17 cellular contexts compared by ENCODE assay signal in genomic region chr22:37782340-37783168, GRCh38. TPM values are rescaled to one million over a fixed set of nuclear protein-coding genes. Genes with fewer than 3 reads are reported as not detected.
DNase-seq lines count a peak whose midpoint lies in the region; ATAC-seq and TF ChIP-seq lines count a peak whose summit lies in the region.
"Had no signal": no experiment of that assay in that cellular context is flagged by ENCODE, and none has a peak within 500 bp of the region (broad histone marks: within the 10 kb centered on the region; RNA-seq: fewer than 3 reads in every experiment).

No MANE protein-coding gene starts in this region.

- WGBS in endodermal cell (ENCODE audit: insufficient coverage in 1 of 2, insufficient read length in 1 of 2), 2 experiments: 88 to 93% methylated on average over 15 to 18 of the region's 18 CpGs

- H3K9me2 ChIP-seq in OCI-LY7 (ENCODE audit: insufficient read depth, low read length): no peaks in the 10 kb centered on the region

- no peak overlapping the region for H3K9ac ChIP-seq in endodermal cell (ENCODE audit: extremely low read depth, low read length, poor library complexity, severe bottlenecking)
- H3K9ac ChIP-seq: BLaER1 treated with 17β-estradiol and CSF1 and Interleukin-3, amounts not matched to agents 10 nM and 100 nM had no signal

- POLR2A ChIA-PET in OCI-LY7 (lab: Charles Lee): interaction anchor here (0.5 kb wide), 1 partner anchor 376 kb away, joined by 3 read pairs; no protein-coding TSS in a partner anchor

- H3K36me3 ChIP-seq in OCI-LY7 (ENCODE audit: insufficient read depth, low read length) (no peaks in the 10 kb centered on the region), endodermal cell (ENCODE audit: control insufficient read depth, insufficient read depth, low read length) (no peaks in the 10 kb centered on the region)
- H3K36me3 ChIP-seq: BLaER1 treated with 17β-estradiol and CSF1 and Interleukin-3, amounts not matched to agents 10 nM and 100 nM had no signal

- intact Hi-C loops in OCI-LY7 (cut with micrococcal nuclease; ENCODE audit: unreplicated experiment): no loop called here

- TF ChIP-seq CTCF in OCI-LY7 (conservative IDR thresholded peaks at IDR 0.05; ENCODE audit: low read length) (0 out of 2 replicates have a peak, but pooled peaks have one; percentile 16), endodermal cell (conservative IDR thresholded peaks at IDR 0.05) (peak; percentile 62), neural crest cell (conservative IDR thresholded peaks at IDR 0.05) (peak; percentile 17), foreskin keratinocyte (conservative IDR thresholded peaks at IDR 0.05) (no peak)

- H2AFZ ChIP-seq in OCI-LY7 (ENCODE audit: low read length): no peak overlapping the region

- H3K4me3 Mint-ChIP-seq in endodermal cell (no peak overlapping the region), neural crest cell (no peak overlapping the region)
- H3K4me3 Mint-ChIP-seq: stimulated activated naive B cell treated with anti-CD40 and anti-IgM and Interleukin-4, amounts not matched to agents 10 μg/mL and 1 μg/mL and 100 μg/mL, for 72 hours; T-cell had no signal

- no peak overlapping the region for H3K27ac Mint-ChIP-seq in endodermal cell
- H3K27ac Mint-ChIP-seq in neural crest cell (ENCODE audit: unreplicated experiment): no peak overlapping the region
- H3K27ac Mint-ChIP-seq: stimulated activated naive B cell treated with anti-CD40 and anti-IgM and Interleukin-4, amounts not matched to agents 10 μg/mL and 1 μg/mL and 100 μg/mL, for 72 hours; T-cell had no signal

- H4K20me1 ChIP-seq in OCI-LY7 (ENCODE audit: insufficient read depth, low read length): no peaks in the 10 kb centered on the region

- H3K27me3 Mint-ChIP-seq in endodermal cell (ENCODE audit: insufficient read depth) (peaks cover 11% of the 10 kb centered on the region), neural crest cell (ENCODE audit: low read depth) (peaks cover 5% of the 10 kb centered on the region)

- no TSS peak for BruUV-seq in OCI-LY7 (replicated peaks; lab: Mats Ljungman, UMichigan)

- H3K9me3 ChIP-seq in OCI-LY7 (ENCODE audit: low read length) (no peaks in the 10 kb centered on the region), endodermal cell (ENCODE audit: control insufficient read depth, low read length) (no peaks in the 10 kb centered on the region)
- H3K9me3 ChIP-seq: BLaER1 treated with 17β-estradiol and CSF1 and Interleukin-3, amounts not matched to agents 10 nM and 100 nM had no signal

- peak; percentile 92 for DNase-seq in EL
- DNase-seq in OCI-LY7 (ENCODE audit: low spot score): no peak
- DNase-seq in endodermal cell: peak; percentile 45
- DNase-seq in neural crest cell (ENCODE audit: low read depth, low spot score): no peak
- no peak for DNase-seq in foreskin keratinocyte
- DNase-seq in cerebellum (ENCODE audit: low spot score): no peak
- DNase-seq in GDM1 (lab: John Stamatoyannopoulos, UW): no peak
- DNase-seq: activated CD4-positive, alpha-beta T cell treated with anti-CD3 and anti-CD28 coated beads for 48 hours; anterior cingulate cortex; effector CD8-positive, alpha-beta T cell; mesendoderm; NCI-H2171; stimulated activated CD4-positive, alpha-beta T cell treated with anti-CD3 and anti-CD28 coated beads, Interleukin-4, amount 100 ng/mL, for 1 hour; stimulated activated naive B cell treated with anti-CD40 and anti-IgM and Interleukin-4, amounts not matched to agents 10 μg/mL and 1 μg/mL and 100 μg/mL, for 72 hours; T-cell had no signal

- H3K4me3 ChIP-seq in OCI-LY7 (ENCODE audit: low read depth, low read length, poor library complexity, severe bottlenecking) (no peak overlapping the region), endodermal cell (ENCODE audit: low read length) (no peak overlapping the region)
- H3K4me3 ChIP-seq: BLaER1 treated with 17β-estradiol and CSF1 and Interleukin-3, amounts not matched to agents 10 nM and 100 nM had no signal

- H3K4me2 ChIP-seq in OCI-LY7 (ENCODE audit: low read length): no peak overlapping the region

- H3K4me1 ChIP-seq in OCI-LY7 (ENCODE audit: insufficient read depth, low read length, poor library complexity, severe bottlenecking): peaks cover 8% of the 10 kb centered on the region
- H3K4me1 ChIP-seq in endodermal cell (ENCODE audit: control insufficient read depth, insufficient read depth, low read length): no peaks in the 10 kb centered on the region
- H3K4me1 ChIP-seq in foreskin keratinocyte: peaks cover under 1% of the 10 kb centered on the region

- CTCF ChIA-PET in OCI-LY7 (lab: Charles Lee; ENCODE audit: unreplicated experiment): no interaction called here

- H3K27ac ChIP-seq in OCI-LY7 (ENCODE audit: low read depth, low read length, poor library complexity, severe bottlenecking): no peak overlapping the region
- no peak overlapping the region for H3K27ac ChIP-seq in endodermal cell (ENCODE audit: low read depth, low read length)
- no peak overlapping the region for H3K27ac ChIP-seq in foreskin keratinocyte
- H3K27ac ChIP-seq: BLaER1 treated with 17β-estradiol and CSF1 and Interleukin-3, amounts not matched to agents 10 nM and 100 nM had no signal

- H3K27me3 ChIP-seq in endodermal cell (ENCODE audit: control insufficient read depth, insufficient read depth, low read length, poor library complexity, severe bottlenecking) (no peaks in the 10 kb centered on the region), foreskin keratinocyte (no peaks in the 10 kb centered on the region)
- H3K27me3 ChIP-seq: BLaER1 treated with 17β-estradiol and CSF1 and Interleukin-3, amounts not matched to agents 10 nM and 100 nM had no signal

- ATAC-seq in GM19328 (IDR thresholded peaks at IDR 0.05; ENCODE audit: unreplicated experiment) (no peak), foreskin keratinocyte (no peak)
- ATAC-seq: stimulated activated naive B cell treated with anti-CD40 and anti-IgM and Interleukin-4, amounts not matched to agents 10 μg/mL and 1 μg/mL and 100 μg/mL, for 72 hours; T-cell had no signal

- peaks cover 15% of the 10 kb centered on the region for H3K9me3 Mint-ChIP-seq in endodermal cell
- H3K9me3 Mint-ChIP-seq in neural crest cell: no peaks in the 10 kb centered on the region
- H3K9me3 Mint-ChIP-seq: stimulated activated naive B cell treated with anti-CD40 and anti-IgM and Interleukin-4, amounts not matched to agents 10 μg/mL and 1 μg/mL and 100 μg/mL, for 72 hours; T-cell had no signal

- H3K36me3 Mint-ChIP-seq in endodermal cell (ENCODE audit: low read depth): no peaks in the 10 kb centered on the region
- peaks cover 2% of the 10 kb centered on the region for H3K36me3 Mint-ChIP-seq in neural crest cell (ENCODE audit: low read depth)
- H3K36me3 Mint-ChIP-seq: stimulated activated naive B cell treated with anti-CD40 and anti-IgM and Interleukin-4, amounts not matched to agents 10 μg/mL and 1 μg/mL and 100 μg/mL, for 72 hours; T-cell had no signal

- H3K79me2 ChIP-seq in OCI-LY7 (ENCODE audit: insufficient read depth, low read depth, low read length): no peaks in the 10 kb centered on the region

- H3K4me1 Mint-ChIP-seq in endodermal cell (peaks cover 12% of the 10 kb centered on the region), neural crest cell (peaks cover 16% of the 10 kb centered on the region)
- H3K4me1 Mint-ChIP-seq: T-cell had no signal

RNA-seq across cellular contexts. Expression of gene GCAT, which starts 25.2 kb away (rescaled TPM):
- total RNA-seq in OCI-LY7 (2014; rRNA removed; shearing (Covaris generic)): 14.6 and 20.6 TPM in 2 replicates
- total RNA-seq in OCI-LY7 (2022) (17.3 and 21.6 TPM in 2 replicates), endodermal cell (10 to 100 TPM; 22.2 to 26.2 TPM), neural crest cell (53.1 and 55.8 TPM in 2 replicates), foreskin keratinocyte (17.5 and 20.1 TPM in 2 replicates), cerebellum (5.7 TPM)
- polyA plus RNA-seq in endodermal cell (2013, experiment 1 of 2): 22.0 TPM
- 17.9 TPM for polyA plus RNA-seq in endodermal cell (2013, experiment 2 of 2)
- polyA plus RNA-seq in foreskin keratinocyte: 20.8 and 22.9 TPM in 2 replicates

RNA-seq across cellular contexts. Expression of gene GALR3, which starts 40.6 kb away (rescaled TPM):
- not detected in 2 replicates for total RNA-seq in OCI-LY7 (2014; rRNA removed; shearing (Covaris generic))
- total RNA-seq in OCI-LY7 (2022) (not detected in 2 replicates), endodermal cell (under 1 TPM; 0.40 to 0.77 TPM), neural crest cell (0.49 TPM in 1 of 2 replicates, not detected in the other), foreskin keratinocyte (not detected in 2 replicates), cerebellum (not detected)
- not detected for polyA plus RNA-seq in endodermal cell (2013, experiment 1 of 2)
- polyA plus RNA-seq in endodermal cell (2013, experiment 2 of 2): 0.33 TPM
- not detected in 2 replicates for polyA plus RNA-seq in foreskin keratinocyte
- total RNA-seq: T-cell had no signal

Comparison
In these comparisons a context has a peak if more than half of its experiments do, and no peak if none do; other contexts are left out.
1. DNase-seq: peak in EL (single experiment) and endodermal cell (single experiment); none in OCI-LY7 (single experiment), neural crest cell (single experiment), foreskin keratinocyte (0 of 2), cerebellum (single experiment) and GDM1 (single experiment).